ENCODE assay signal across 29 cellular contexts in the genomic region with DNA sequence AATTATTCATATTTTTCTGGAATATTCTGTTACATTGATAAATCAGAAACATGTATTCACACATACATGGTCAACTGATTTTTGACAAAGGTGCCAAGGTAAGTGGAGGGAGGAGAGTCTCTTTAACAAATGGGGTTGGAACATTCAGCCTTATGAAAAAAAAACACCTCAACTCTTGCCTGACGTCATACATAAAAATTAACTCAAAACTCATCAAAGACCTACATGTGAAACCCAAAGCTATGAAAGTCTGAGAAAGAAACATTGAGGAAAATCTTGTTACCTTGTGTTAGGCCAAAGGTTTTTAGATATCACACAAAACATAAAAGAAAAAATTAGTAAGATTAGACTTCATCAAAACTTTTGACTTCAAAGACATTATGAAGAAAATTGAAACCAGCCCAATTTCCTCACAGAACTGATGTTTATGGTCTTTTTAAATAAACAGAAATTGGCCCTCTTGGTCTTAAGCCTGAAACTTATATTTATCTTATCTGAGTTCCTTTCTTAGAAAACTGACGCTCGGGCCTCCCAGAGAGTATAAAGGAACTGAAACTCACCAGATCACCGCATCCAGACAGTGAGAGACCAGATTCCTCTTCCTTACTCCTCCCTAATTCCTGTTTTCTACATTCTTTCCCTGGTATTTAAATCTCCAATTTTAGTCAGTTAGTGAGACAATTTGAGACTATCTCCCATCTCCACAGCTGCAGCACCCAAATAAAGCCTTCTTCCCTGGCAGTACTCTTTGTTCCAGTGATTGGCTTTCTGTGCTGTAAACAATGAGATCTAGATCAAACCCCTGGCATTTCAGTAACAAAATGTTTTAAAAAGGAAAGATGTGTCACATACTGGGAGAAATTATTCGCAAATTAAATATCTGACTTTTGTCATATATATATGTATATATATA.
"Had no signal": no experiment of that assay in that cellular context is flagged by ENCODE, and none has a peak within 500 bp of the region (broad histone marks: within the 10 kb centered on the region; RNA-seq: fewer than 3 reads in every experiment).

No MANE protein-coding gene starts in this region.

- H3K27ac ChIP-seq: neural progenitor cell, neutrophil, ovary, right atrium auricular region, skin epidermis, suprapubic skin, thoracic aorta, tibial artery, upper lobe of right lung had no signal

- H2AFZ ChIP-seq: neural progenitor cell had no signal

- ATAC-seq: left cardiac atrium; left lobe of liver; natural killer cell; sciatic nerve; stimulated activated effector memory CD8-positive, alpha-beta T cell treated with anti-CD3 and anti-CD28 coated beads, Interleukin-12 subunit alpha, Interleukin-12 subunit beta, amount 100 ng/mL, for 72 hours; upper lobe of right lung had no signal

- H3K9ac ChIP-seq: neural progenitor cell had no signal

- FAIRE-seq: keratinocyte, urothelium cell line had no signal

- H3K4me2 ChIP-seq: neural progenitor cell had no signal

- H3K36me3 ChIP-seq: neural progenitor cell, neutrophil, ovary, right atrium auricular region, suprapubic skin, thoracic aorta, tibial artery, upper lobe of right lung had no signal

- H3K27me3 ChIP-seq: neural progenitor cell, ovary, right atrium auricular region had no signal

- H3K4me3 ChIP-seq: lung, neural progenitor cell, ovary, right atrium auricular region, skin epidermis, suprapubic skin, thoracic aorta, tibial artery, upper lobe of right lung had no signal

- DNase-seq: hippocampal formation; kidney glomerular epithelial cell; left cardiac atrium; mesendoderm; naive B cell; natural killer cell; nephron progenitor cell; occipital lobe; ovary; stimulated activated CD4-positive, alpha-beta T cell treated with anti-CD3 and anti-CD28 coated beads, Interleukin-12 subunit alpha, Interleukin-12 subunit beta, amount 100 ng/mL, for 4 hours; stimulated activated CD4-positive, alpha-beta T cell treated with anti-CD3 and anti-CD28 coated beads, Interleukin-15, amount 100 ng/mL, for 24 hours; stimulated activated CD4-positive, alpha-beta T cell treated with anti-CD3 and anti-CD28 coated beads, Interleukin-2, amount 100 ng/mL, for 24 hours; stimulated activated CD4-positive, alpha-beta T cell treated with anti-CD3 and anti-CD28 coated beads, Interleukin-4, amount 100 ng/mL, for 24 hours; stimulated activated naive CD4-positive, alpha-beta T cell; tibial artery; trophoblast cell; upper lobe of right lung had no signal

- H3K4me1 ChIP-seq: neural progenitor cell, right atrium auricular region, tibial artery, upper lobe of right lung had no signal

- H3K9me3 ChIP-seq: ovary had no signal
